26 cellular contexts compared by ENCODE assay signal in the genomic region with DNA sequence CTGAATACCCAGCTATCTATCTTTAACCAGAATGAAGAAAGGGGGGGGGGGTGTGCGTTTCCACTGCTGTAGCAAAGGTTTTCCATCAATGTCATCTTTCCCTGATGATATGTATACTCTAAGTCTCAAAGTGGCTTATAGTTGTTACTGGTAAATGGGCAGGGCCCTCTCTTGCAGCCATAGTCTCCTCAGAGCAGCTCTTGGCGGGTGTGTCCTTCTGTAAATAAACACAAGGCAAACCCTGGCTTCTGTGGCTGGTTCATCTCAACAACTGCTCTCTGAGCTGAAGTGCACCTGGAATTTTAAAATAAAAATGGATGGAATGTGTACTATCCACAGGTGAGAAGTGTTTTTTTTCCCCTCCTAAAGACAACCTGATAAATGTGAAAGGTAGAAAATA. TPM values are rescaled to one million over a fixed set of nuclear protein-coding genes. Genes with fewer than 3 reads are reported as not detected.
DNase-seq lines count a peak whose midpoint lies in the region; ATAC-seq and TF ChIP-seq lines count a peak whose summit lies in the region.
"Had no signal": no experiment of that assay in that cellular context is flagged by ENCODE, and none has a peak within 500 bp of the region (broad histone marks: within the 10 kb centered on the region; RNA-seq: fewer than 3 reads in every experiment).

No MANE protein-coding gene starts in this region.

- POLR2A ChIA-PET in HEK293 (lab: Yijun Ruan, JAX) = no interaction called here

- no peak overlapping the region for H3K27ac ChIP-seq in HEK293 (ENCODE audit: extremely low read depth, low read depth, low read length)
- H3K27ac ChIP-seq: adrenal gland, parathyroid adenoma, Peyer's patch had no signal

- H3K36me3 Mint-ChIP-seq in chondrocyte (ENCODE audit: low read depth) = no peaks in the 10 kb centered on the region
- H3K36me3 Mint-ChIP-seq: activated naive CD4-positive, alpha-beta T cell treated with anti-CD3 and anti-CD28 coated beads, Interleukin-2, amount 10 ng/mL, durations not matched to agents 7 days and 5 days; CD8-positive, alpha-beta memory T cell; IgD-negative memory B cell had no signal

- peak; percentile 32 for ATAC-seq in sciatic nerve
- ATAC-seq in GM19035 (IDR thresholded peaks at IDR 0.05; ENCODE audit: unreplicated experiment) = no peak
- ATAC-seq: stimulated activated naive CD8-positive, alpha-beta T cell treated with anti-CD3 and anti-CD28 coated beads, Interleukin-15, Interleukin-2, amounts not matched to agents 100 U/mL and 50 U/mL, for 24 hours had no signal

- H3K4me3 Mint-ChIP-seq in chondrocyte (ENCODE audit: unreplicated experiment) = no peak overlapping the region
- H3K4me3 Mint-ChIP-seq: activated naive CD4-positive, alpha-beta T cell treated with anti-CD3 and anti-CD28 coated beads, Interleukin-2, amount 10 ng/mL, durations not matched to agents 7 days and 5 days; B cell; CD8-positive, alpha-beta memory T cell; dendritic cell treated with granulocyte-macrophage colony-stimulating factor and Interleukin-4, amounts not matched to agents 40 ng/mL and 50 ng/mL, for 4 days; HFFc6; IgD-negative memory B cell had no signal

- H3K27ac Mint-ChIP-seq in chondrocyte (ENCODE audit: unreplicated experiment) = no peak overlapping the region
- H3K27ac Mint-ChIP-seq: activated naive CD4-positive, alpha-beta T cell treated with anti-CD3 and anti-CD28 coated beads, Interleukin-2, amount 10 ng/mL, durations not matched to agents 7 days and 5 days; B cell; CD8-positive, alpha-beta memory T cell; dendritic cell treated with granulocyte-macrophage colony-stimulating factor and Interleukin-4, amounts not matched to agents 40 ng/mL and 50 ng/mL, for 4 days had no signal

- CTCF ChIA-PET in HEK293 (lab: Yijun Ruan, JAX) = interaction anchor here (0.5 to 2.5 kb wide), 6 partner anchors 10 to 279 kb away, joined by 3 to 19 read pairs (median 3); no protein-coding TSS in a partner anchor

- no peaks in the 10 kb centered on the region for H3K9me3 Mint-ChIP-seq in chondrocyte (ENCODE audit: low read depth)
- H3K9me3 Mint-ChIP-seq: activated naive CD4-positive, alpha-beta T cell treated with anti-CD3 and anti-CD28 coated beads, Interleukin-2, amount 10 ng/mL, durations not matched to agents 7 days and 5 days; CD8-positive, alpha-beta memory T cell; dendritic cell treated with granulocyte-macrophage colony-stimulating factor and Interleukin-4, amounts not matched to agents 40 ng/mL and 50 ng/mL, for 4 days; HFFc6 had no signal

- H3K27me3 Mint-ChIP-seq in chondrocyte (ENCODE audit: low read depth) = no peaks in the 10 kb centered on the region
- H3K27me3 Mint-ChIP-seq: activated naive CD4-positive, alpha-beta T cell treated with anti-CD3 and anti-CD28 coated beads, Interleukin-2, amount 10 ng/mL, durations not matched to agents 7 days and 5 days; B cell had no signal

- H3K4me1 ChIP-seq in HEK293 (ENCODE audit: control insufficient read depth, insufficient read depth, low read length) = no peaks in the 10 kb centered on the region; the same call in 1 of the 2 replicates
- H3K4me1 ChIP-seq: adrenal gland, parathyroid adenoma, Peyer's patch had no signal

- TF ChIP-seq CTCF in HEK293 (tag by site-specific recombination; IDR thresholded peaks at IDR 0.05) (no peak), chondrocyte (IDR thresholded peaks at IDR 0.05) (no peak), GM10266 (IDR thresholded peaks at IDR 0.05; ENCODE audit: control insufficient read depth, insufficient read depth, low read depth, missing control alignments) (no peak)

- DNase-seq in NCI-H1105 treated with DMSO at 0.1 percent for 48 hours (lab: John Stamatoyannopoulos, UW) (peak; percentile 2), NCI-H1105 (lab: John Stamatoyannopoulos, UW) (no peak), NCI-H748 (lab: John Stamatoyannopoulos, UW; ENCODE audit: unreplicated experiment) (peak; percentile 86), sciatic nerve (ENCODE audit: low spot score) (no peak), chondrocyte (ENCODE audit: low spot score) (no peak), GM10266 (ENCODE audit: extremely low spot score) (no peak)
- DNase-seq: activated CD4-positive, alpha-beta T cell treated with anti-CD3 and anti-CD28 coated beads, Interleukin-2, amount 50 U/mL, for 48 hours; activated CD4-positive, CD25-positive, alpha-beta regulatory T cell treated with anti-CD3 and anti-CD28 coated beads, Interleukin-2, amount 50 U/mL, for 72 hours; activated naive CD4-positive, alpha-beta T cell treated with anti-CD3 and anti-CD28 coated beads, Interleukin-2, amount 10 ng/mL, durations not matched to agents 7 days and 5 days; adrenal gland; CD8-positive, alpha-beta memory T cell; central memory CD4-positive, alpha-beta T cell; GOT3; HFFc6; NCI-H2081 treated with DMSO at 0.1 percent for 48 hours; NCI-H524; Peyer's patch; SHP77; stimulated activated naive CD8-positive, alpha-beta T cell treated with anti-CD3 and anti-CD28 coated beads, Interleukin-15, Interleukin-2, amounts not matched to agents 100 U/mL and 50 U/mL, for 24 hours had no signal

- intact Hi-C loops in sciatic nerve (cut with DNase I) = no loop called here

- H3K4me1 Mint-ChIP-seq in chondrocyte (ENCODE audit: low read depth) = peaks cover 27% of the 10 kb centered on the region
- H3K4me1 Mint-ChIP-seq: B cell, IgD-negative memory B cell had no signal

- no peaks in the 10 kb centered on the region for H3K36me3 ChIP-seq in HEK293 (ENCODE audit: control insufficient read depth in 2 of 2, insufficient read depth in 1 of 2, low read length in 2 of 2)
- H3K36me3 ChIP-seq: adrenal gland, Peyer's patch had no signal

- no peaks in the 10 kb centered on the region for H3K9me3 ChIP-seq in HEK293 (ENCODE audit: control insufficient read depth, insufficient read depth, low read depth, low read length)
- H3K9me3 ChIP-seq: adrenal gland, Peyer's patch had no signal

- no peak overlapping the region for H3K4me3 ChIP-seq in HEK293 (ENCODE audit: low read depth, low read length)
- H3K4me3 ChIP-seq: adrenal gland, Peyer's patch, smooth muscle cell had no signal

TF ChIP-seq in HEK293, 187 proteins besides CTCF, POLR2A, EP300 and RAD21:
- TF ChIP-seq ZNF747 (tag by site-specific recombination; IDR thresholded peaks at IDR 0.05) = no peak
- TF ChIP-seq KLF1 (tag by site-specific recombination; IDR thresholded peaks at IDR 0.05) = 0 out of 2 replicates have a peak, but pooled peaks have one; percentile 11

RNA-seq across cellular contexts. Expression of a gene that starts 57.5 kb away (rescaled TPM):
- 17.8 TPM for total RNA-seq in sciatic nerve
- 8.4 to 9.4 TPM (median 8.7 TPM) in 3 replicates for total RNA-seq in chondrocyte

Comparison
In these comparisons a context has a peak if more than half of its experiments do, and no peak if none do; other contexts are left out.
1. DNase-seq: peak in NCI-H1105 treated with DMSO at 0.1 percent for 48 hours (single experiment) and NCI-H748 (single experiment); none in NCI-H1105 (single experiment), sciatic nerve (single experiment), chondrocyte (single experiment) and GM10266 (single experiment).